Comparison of ENCODE assay signal across 16 cellular contexts in the genomic region with DNA sequence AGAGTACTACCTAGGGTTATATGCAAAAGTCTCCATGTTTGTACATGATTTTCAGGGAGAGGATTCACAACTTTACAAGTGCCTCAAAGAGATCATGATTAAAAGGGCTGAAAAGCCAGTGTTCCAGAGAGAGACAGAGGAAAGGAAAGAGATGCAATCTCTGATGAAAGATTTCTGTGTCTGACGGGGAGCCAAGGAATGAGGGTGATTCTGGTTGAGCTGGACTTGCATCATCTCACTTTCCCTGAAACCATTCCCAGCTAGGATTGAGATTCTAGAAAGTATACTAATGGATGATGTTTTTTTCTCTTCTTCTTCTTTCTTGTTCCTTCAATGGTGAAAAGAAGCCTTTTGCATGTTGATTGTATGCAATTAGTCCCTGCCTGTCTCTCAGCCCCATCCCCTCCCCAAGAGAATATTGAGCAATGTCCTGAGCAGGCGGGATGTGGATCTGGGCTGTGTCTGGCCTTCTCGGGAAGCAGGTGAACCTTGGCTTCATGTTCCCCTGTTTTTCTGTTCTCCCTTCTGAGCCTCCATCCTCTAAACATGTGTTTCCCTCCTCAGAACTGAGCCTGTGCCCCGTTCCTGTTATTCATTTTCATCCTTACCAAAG.
DNase-seq lines count a peak whose midpoint lies in the region; ATAC-seq lines count a peak whose summit lies in the region.
"Had no signal": no experiment of that assay in that cellular context is flagged by ENCODE, and none has a peak within 500 bp of the region (broad histone marks: within the 10 kb centered on the region; RNA-seq: fewer than 3 reads in every experiment).

No MANE protein-coding gene starts in this region.

- no peak for ATAC-seq in HG03469 (IDR thresholded peaks at IDR 0.05; ENCODE audit: unreplicated experiment)
- ATAC-seq: activated CD4-positive, CD25-positive, alpha-beta regulatory T cell treated with anti-CD3 and anti-CD28 coated beads, Interleukin-2, amount 50 U/mL, for 24 hours; left colon; stimulated activated naive CD8-positive, alpha-beta T cell treated with anti-CD3 and anti-CD28 coated beads, Interleukin-15, Interleukin-2, amounts not matched to agents 100 U/mL and 50 U/mL, for 24 hours had no signal

- peak; percentile 75 for DNase-seq in GM04504 (ENCODE audit: low read depth)
- peak; percentile 7 for DNase-seq in amniotic stem cell (lab: John Stamatoyannopoulos, UW)
- DNase-seq in fibroblast of the conjunctiva (ENCODE audit: low read depth), result peak; percentile 89
- DNase-seq in stromal cell of bone marrow (ENCODE audit: low read depth), result peak; percentile 87
- no peak for DNase-seq in DMS 273 treated with DMSO at 0.1 percent for 48 hours (lab: John Stamatoyannopoulos, UW)
- no peak for DNase-seq in hepatic stellate cell (ENCODE audit: low spot score)
- DNase-seq: activated CD8-positive, alpha-beta memory T cell treated with anti-CD3 and anti-CD28 coated beads, Interleukin-2, amount 50 U/mL, for 48 hours; Caco-2; glutamatergic neuron; left colon; NCI-H1105; NCI-H345; OCI-M1; stimulated activated naive CD8-positive, alpha-beta T cell treated with anti-CD3 and anti-CD28 coated beads, Interleukin-15, Interleukin-2, amounts not matched to agents 100 U/mL and 50 U/mL, for 24 hours had no signal

Comparison
In these comparisons a context has a peak if more than half of its experiments do, and no peak if none do; other contexts are left out.
1. DNase-seq: peak in GM04504 (single experiment), amniotic stem cell (single experiment), fibroblast of the conjunctiva (single experiment) and stromal cell of bone marrow (single experiment); none in DMS 273 treated with DMSO at 0.1 percent for 48 hours (single experiment) and hepatic stellate cell (single experiment).